In genomic region chr1:189859385-189859977, GRCh38 we compare ENCODE assay signal across 8 cellular contexts.
DNase-seq lines count a peak whose midpoint lies in the region; ATAC-seq and TF ChIP-seq lines count a peak whose summit lies in the region.

No MANE protein-coding gene starts in this region.

- H3K4me1 ChIP-seq in GM23248 (ENCODE audit: insufficient read depth): no peaks in the 10 kb centered on the region

- H3K4me3 Mint-ChIP-seq in natural killer cell: no peak overlapping the region
- H3K4me3 Mint-ChIP-seq in natural killer cell treated with Interleukin-12 subunit alpha and Interleukin-12 subunit beta and Interleukin-15 and Interleukin-18, amount 100 ng/mL, for 72 hours: no peak overlapping the region
- H3K4me3 Mint-ChIP-seq in activated CD4-positive, alpha-beta memory T cell treated with anti-CD3 and anti-CD28 coated beads, Interleukin-2, amount 10 ng/mL, durations not matched to agents 7 days and 5 days: no peak overlapping the region
- no peak overlapping the region for H3K4me3 Mint-ChIP-seq in nephron

- H3K27ac Mint-ChIP-seq in natural killer cell: no peak overlapping the region
- H3K27ac Mint-ChIP-seq in natural killer cell treated with Interleukin-12 subunit alpha and Interleukin-12 subunit beta and Interleukin-15 and Interleukin-18, amount 100 ng/mL, for 72 hours: no peak overlapping the region
- H3K27ac Mint-ChIP-seq in activated CD4-positive, alpha-beta memory T cell treated with anti-CD3 and anti-CD28 coated beads, Interleukin-2, amount 10 ng/mL, durations not matched to agents 7 days and 5 days: no peak overlapping the region
- H3K27ac Mint-ChIP-seq in nephron: no peak overlapping the region

- H3K9me2 ChIP-seq in GM23248 (ENCODE audit: insufficient read depth): no peaks in the 10 kb centered on the region

- no peak overlapping the region for H3K9ac ChIP-seq in GM23248

- H2AFZ ChIP-seq in GM23248: no peak overlapping the region

- H3K27me3 ChIP-seq in GM23248 (replicated peaks; ENCODE audit: insufficient read depth): no peaks in the 10 kb centered on the region

- no peak overlapping the region for H3K4me3 ChIP-seq in GM23248

- in situ Hi-C loops in GM23248 (cut with MboI): no loop called here

- H3K36me3 Mint-ChIP-seq in natural killer cell (peaks cover 13% of the 10 kb centered on the region), nephron (ENCODE audit: low read depth) (no peaks in the 10 kb centered on the region)
- peaks cover 12% of the 10 kb centered on the region for H3K36me3 Mint-ChIP-seq in natural killer cell treated with Interleukin-12 subunit alpha and Interleukin-12 subunit beta and Interleukin-15 and Interleukin-18, amount 100 ng/mL, for 72 hours
- no peaks in the 10 kb centered on the region for H3K36me3 Mint-ChIP-seq in activated CD4-positive, alpha-beta memory T cell treated with anti-CD3 and anti-CD28 coated beads, Interleukin-2, amount 10 ng/mL, durations not matched to agents 7 days and 5 days (ENCODE audit: low read depth)

- H3K27ac ChIP-seq in GM23248: no peak overlapping the region

- H3F3A ChIP-seq in GM23248 (ENCODE audit: insufficient read depth): no peaks in the 10 kb centered on the region

- H3K27me3 Mint-ChIP-seq in natural killer cell (ENCODE audit: low read depth in 2 of 2) (no peaks in the 10 kb centered on the region), nephron (ENCODE audit: low read depth) (no peaks in the 10 kb centered on the region)
- no peaks in the 10 kb centered on the region for H3K27me3 Mint-ChIP-seq in natural killer cell treated with Interleukin-12 subunit alpha and Interleukin-12 subunit beta and Interleukin-15 and Interleukin-18, amount 100 ng/mL, for 72 hours
- no peaks in the 10 kb centered on the region for H3K27me3 Mint-ChIP-seq in activated CD4-positive, alpha-beta memory T cell treated with anti-CD3 and anti-CD28 coated beads, Interleukin-2, amount 10 ng/mL, durations not matched to agents 7 days and 5 days

- intact Hi-C loops in natural killer cell (cut with micrococcal nuclease): no loop called here

- H3K4me2 ChIP-seq in GM23248 (ENCODE audit: unreplicated experiment): no peak overlapping the region

- peak; percentile 16 for TF ChIP-seq CTCF in natural killer cell (IDR thresholded peaks at IDR 0.05)
- TF ChIP-seq CTCF in nephron (IDR thresholded peaks at IDR 0.05; ENCODE audit: unreplicated experiment in 3 of 3): peak in 2 of 3 experiments; percentile 18 to 31

- POLR2A ChIA-PET in activated CD4-positive, alpha-beta memory T cell treated with anti-CD3 and anti-CD28 coated beads, Interleukin-2, amount 10 ng/mL, durations not matched to agents 7 days and 5 days (lab: Charles Lee): no interaction called here

- no peaks in the 10 kb centered on the region for H3K9me3 ChIP-seq in GM23248 (ENCODE audit: low read depth)

- H3K4me1 Mint-ChIP-seq in natural killer cell: no peaks in the 10 kb centered on the region
- no peaks in the 10 kb centered on the region for H3K4me1 Mint-ChIP-seq in natural killer cell treated with Interleukin-12 subunit alpha and Interleukin-12 subunit beta and Interleukin-15 and Interleukin-18, amount 100 ng/mL, for 72 hours (ENCODE audit: low read depth in 2 of 2)
- no peaks in the 10 kb centered on the region for H3K4me1 Mint-ChIP-seq in activated CD4-positive, alpha-beta memory T cell treated with anti-CD3 and anti-CD28 coated beads, Interleukin-2, amount 10 ng/mL, durations not matched to agents 7 days and 5 days
- no peaks in the 10 kb centered on the region for H3K4me1 Mint-ChIP-seq in nephron

- H3K9me3 Mint-ChIP-seq in natural killer cell (peaks cover 16 to 33% of the 10 kb centered on the region in 2 donors), nephron (peaks cover 16% of the 10 kb centered on the region)
- H3K9me3 Mint-ChIP-seq in natural killer cell treated with Interleukin-12 subunit alpha and Interleukin-12 subunit beta and Interleukin-15 and Interleukin-18, amount 100 ng/mL, for 72 hours: peaks cover 12% of the 10 kb centered on the region
- H3K9me3 Mint-ChIP-seq in activated CD4-positive, alpha-beta memory T cell treated with anti-CD3 and anti-CD28 coated beads, Interleukin-2, amount 10 ng/mL, durations not matched to agents 7 days and 5 days: peaks cover 7% of the 10 kb centered on the region

- H4K20me1 ChIP-seq in GM23248 (ENCODE audit: insufficient read depth): no peaks in the 10 kb centered on the region

- DNase-seq in natural killer cell: no peak
- DNase-seq in natural killer cell treated with Interleukin-12 subunit alpha and Interleukin-12 subunit beta and Interleukin-15 and Interleukin-18, amount 100 ng/mL, for 72 hours (ENCODE audit: low spot score): no peak
- DNase-seq in activated CD4-positive, alpha-beta memory T cell treated with anti-CD3 and anti-CD28 coated beads, Interleukin-2, amount 10 ng/mL, durations not matched to agents 7 days and 5 days: peak; percentile 20
- no peak for DNase-seq in NCI-H1105 (lab: John Stamatoyannopoulos, UW)
- no peak for DNase-seq in cortex of kidney (lab: John Stamatoyannopoulos, UW)
- no peak for DNase-seq in GM23248

- no peaks in the 10 kb centered on the region for H3K36me3 ChIP-seq in GM23248 (ENCODE audit: low read depth)

- WGBS in GM23248 (ENCODE audit: low coverage in 1 of 2, low lambda C conversion rate in 2 of 2, missing lambda C conversion rate in 2 of 2), 2 experiments: 24% methylated on average over 1 of the region's 1 CpG

- ATAC-seq in natural killer cell (no peak), HG03159 (IDR thresholded peaks at IDR 0.05; ENCODE audit: unreplicated experiment) (peak; percentile 77)
- ATAC-seq in natural killer cell treated with Interleukin-12 subunit alpha and Interleukin-12 subunit beta and Interleukin-15 and Interleukin-18, amount 100 ng/mL, for 72 hours: no peak

- no peaks in the 10 kb centered on the region for H3K79me2 ChIP-seq in GM23248 (ENCODE audit: insufficient read depth)

- CTCF ChIA-PET in activated CD4-positive, alpha-beta memory T cell treated with anti-CD3 and anti-CD28 coated beads, Interleukin-2, amount 10 ng/mL, durations not matched to agents 7 days and 5 days (lab: Charles Lee): interaction anchor here (0.7 to 0.8 kb wide), 2 partner anchors 9 to 12 kb away, joined by 3 to 4 read pairs; no protein-coding TSS in a partner anchor
